8 cellular contexts compared by ENCODE assay signal in the genomic region with DNA sequence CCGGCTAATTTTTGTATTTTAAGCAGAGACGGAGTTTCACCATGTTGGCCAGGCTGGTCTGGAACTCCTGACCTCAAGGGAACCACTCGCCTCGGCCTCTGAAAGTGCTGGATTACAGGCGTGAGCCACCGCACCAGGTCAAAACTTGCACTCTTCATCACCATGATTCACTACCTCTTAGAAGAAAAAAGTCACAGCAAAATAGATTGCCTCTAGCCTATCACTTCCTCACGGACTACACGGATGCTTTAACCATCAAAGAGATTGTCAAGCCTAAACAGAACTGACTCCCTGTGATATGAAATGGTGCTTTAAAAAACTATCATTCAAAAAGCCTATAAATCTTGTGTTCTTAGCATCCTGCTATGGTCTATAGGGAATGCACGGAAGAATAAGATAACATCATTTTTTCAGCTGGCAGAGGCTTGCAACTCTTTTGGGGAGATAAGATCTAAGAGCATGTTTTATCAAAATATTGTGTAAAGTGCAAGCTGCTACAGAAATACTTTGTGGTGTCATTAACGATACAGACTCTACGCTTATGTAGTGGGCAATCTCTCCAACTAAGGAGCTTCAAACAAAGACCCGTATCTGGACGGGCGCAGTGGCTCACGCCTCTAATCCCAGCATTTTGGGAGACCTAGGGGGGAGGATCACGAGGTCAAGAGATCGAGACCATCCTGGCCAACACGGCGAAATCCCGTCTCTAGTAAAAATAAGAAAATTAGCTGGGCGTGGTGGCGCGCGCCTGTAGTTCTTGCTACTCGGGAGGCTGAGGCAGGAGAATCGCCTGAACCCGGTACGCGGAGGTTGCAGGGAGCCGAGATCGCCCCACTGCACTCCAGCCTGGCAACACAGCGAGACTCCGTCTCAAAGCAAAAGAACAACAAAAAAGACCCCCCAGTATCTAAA. TPM values are rescaled to one million over a fixed set of nuclear protein-coding genes. Genes with fewer than 3 reads are reported as not detected.
DNase-seq lines count a peak whose midpoint lies in the region; ATAC-seq and TF ChIP-seq lines count a peak whose summit lies in the region.

No MANE protein-coding gene starts in this region.

- H3K79me2 ChIP-seq in DOHH2 (ENCODE audit: control insufficient read depth, low read length) (peaks cover 90% of the 10 kb centered on the region), OCI-LY1 (ENCODE audit: insufficient read depth, low read length) (peaks cover 57% of the 10 kb centered on the region)

- peaks cover 25 to 35% of the 10 kb centered on the region in 2 donors for H3K4me1 Mint-ChIP-seq in effector memory CD8-positive, alpha-beta T cell (ENCODE audit: low read depth in 2 of 2)

- H3K9me2 ChIP-seq in DOHH2 (replicated peaks; ENCODE audit: control insufficient read depth, low read length) (no peaks in the 10 kb centered on the region), OCI-LY1 (ENCODE audit: low read depth, low read length) (no peaks in the 10 kb centered on the region)

- peak overlapping the region; percentile 97 to 100 for H3K4me3 Mint-ChIP-seq in effector memory CD8-positive, alpha-beta T cell

- H2AFZ ChIP-seq in OCI-LY1 (ENCODE audit: low read length), result no peak overlapping the region

- H3K27me3 ChIP-seq in DOHH2 (ENCODE audit: control insufficient read depth, low read length), result no peaks in the 10 kb centered on the region
- H3K27me3 ChIP-seq in OCI-LY1 (ENCODE audit: insufficient read depth, low read length), result no peaks in the 10 kb centered on the region
- no peaks in the 10 kb centered on the region for H3K27me3 ChIP-seq in neutrophil

- no peak for TF ChIP-seq CTCF in DOHH2 (IDR thresholded peaks at IDR 0.05; ENCODE audit: low read depth, low read length, poor library complexity, severe bottlenecking)
- no peak for TF ChIP-seq CTCF in OCI-LY1 (IDR thresholded peaks at IDR 0.05; ENCODE audit: low read length)
- TF ChIP-seq CTCF in neutrophil (IDR thresholded peaks at IDR 0.05), result no peak

- peaks cover 17% of the 10 kb centered on the region for H3F3A ChIP-seq in DOHH2 (ENCODE audit: control insufficient read depth, insufficient read depth)
- H3F3A ChIP-seq in OCI-LY1 (ENCODE audit: insufficient read depth, low read length), result no peaks in the 10 kb centered on the region

- no peaks in the 10 kb centered on the region for H3K27me3 Mint-ChIP-seq in effector memory CD8-positive, alpha-beta T cell

- H3K36me3 Mint-ChIP-seq in effector memory CD8-positive, alpha-beta T cell (ENCODE audit: insufficient read depth), result peaks cover 34% of the 10 kb centered on the region

- H4K20me1 ChIP-seq in DOHH2 (ENCODE audit: control insufficient read depth, insufficient read depth, low read depth, low read length), result peaks cover 6% of the 10 kb centered on the region; the same call in 1 of the 2 replicates
- H4K20me1 ChIP-seq in OCI-LY1 (ENCODE audit: insufficient read depth, low read length), result no peaks in the 10 kb centered on the region

- H3K36me3 ChIP-seq in DOHH2 (ENCODE audit: control insufficient read depth, low read length) (peaks cover 62% of the 10 kb centered on the region), OCI-LY1 (ENCODE audit: insufficient read depth, low read length) (peaks cover 25% of the 10 kb centered on the region), neutrophil (no peaks in the 10 kb centered on the region)

- H3K4me2 ChIP-seq in DOHH2 (ENCODE audit: low read length) (peak overlapping the region; percentile 88), OCI-LY1 (ENCODE audit: low read length) (peak overlapping the region; percentile 80)

- peak overlapping the region; percentile 91 for H3K4me3 ChIP-seq in DOHH2 (ENCODE audit: low read length)
- peak overlapping the region; percentile 84 for H3K4me3 ChIP-seq in OCI-LY1 (ENCODE audit: low read depth, low read length, poor library complexity, severe bottlenecking)
- peak overlapping the region; percentile 97 to 99 for H3K4me3 ChIP-seq in neutrophil (ENCODE audit: low read depth in 1 of 2, low read length in 1 of 2)

- DNase-seq in effector memory CD8-positive, alpha-beta T cell, result no peak
- DNase-seq in cerebellum (ENCODE audit: low spot score) (no peak), nucleus accumbens (lab: John Stamatoyannopoulos, UW) (no peak), SKM-1 treated with dmso at 0.1 percent for 144 hours (lab: John Stamatoyannopoulos, UW; ENCODE audit: unreplicated experiment) (no peak)
- no peak for DNase-seq in stimulated activated CD4-positive, alpha-beta T cell treated with anti-CD3 and anti-CD28 coated beads, Interleukin-4, amount 100 ng/mL, for 4 hours

- no peaks in the 10 kb centered on the region for H3K9me3 Mint-ChIP-seq in effector memory CD8-positive, alpha-beta T cell

- H3K9me3 ChIP-seq in DOHH2 (ENCODE audit: control insufficient read depth, insufficient read depth, low read length) (no peaks in the 10 kb centered on the region), OCI-LY1 (ENCODE audit: low read length) (no peaks in the 10 kb centered on the region), neutrophil (no peaks in the 10 kb centered on the region)

- H3K4me1 ChIP-seq in DOHH2 (ENCODE audit: control insufficient read depth, low read length) (peaks cover 42% of the 10 kb centered on the region), OCI-LY1 (ENCODE audit: insufficient read depth, low read length, severe bottlenecking) (peaks cover 44% of the 10 kb centered on the region), neutrophil (ENCODE audit: control insufficient read depth in 1 of 2, insufficient read depth in 1 of 2, low read depth in 1 of 2, low read length in 1 of 2) (peaks cover 28 to 32% of the 10 kb centered on the region in 2 experiments)

- peak overlapping the region; percentile 70 for H3K9ac ChIP-seq in OCI-LY1 (ENCODE audit: low read length)

- H3K27ac Mint-ChIP-seq in effector memory CD8-positive, alpha-beta T cell, result peak overlapping the region; percentile 94 to 97

- no peak overlapping the region; the same call in 1 of the 2 replicates for H3K27ac ChIP-seq in DOHH2 (ENCODE audit: low read depth, low read length)
- H3K27ac ChIP-seq in OCI-LY1 (ENCODE audit: low read depth, low read length, poor library complexity, severe bottlenecking), result no peak overlapping the region
- H3K27ac ChIP-seq in neutrophil, result no peak overlapping the region

- ATAC-seq in effector memory CD8-positive, alpha-beta T cell (replicated peaks), result no peak

RNA-seq across cellular contexts. Expression of a gene that starts 1.0 kb away (rescaled TPM):
- 9.8 TPM for total RNA-seq in cerebellum

RNA-seq across cellular contexts. Expression of a gene that starts 1.2 kb away (rescaled TPM):
- total RNA-seq in cerebellum, result 31.3 TPM

RNA-seq across cellular contexts. Expression of a gene that starts 58.0 kb away (rescaled TPM):
- 48.9 TPM for total RNA-seq in cerebellum
